Comparison of ENCODE assay signal across 8 cellular contexts in genomic region chr22:20703414-20703806, GRCh38.
DNase-seq lines count a peak whose midpoint lies in the region; ATAC-seq and TF ChIP-seq lines count a peak whose summit lies in the region.
"Not testable (repeated sequence)": the region's sequence is repeated elsewhere in the genome, so short reads cannot be mapped to it uniquely, and the experiment has no call there.

No MANE protein-coding gene starts in this region.

- not testable (repeated sequence) for H3K27me3 ChIP-seq in A673 (replicated peaks; ENCODE audit: insufficient read depth, low read depth, low read length, poor library complexity); brain microvascular endothelial cell (replicated peaks); right cardiac atrium (ENCODE audit: control insufficient read depth, insufficient read depth)

- TF ChIP-seq CTCF in A673 (conservative IDR thresholded peaks at IDR 0.05; ENCODE audit: low read depth, low read length); brain microvascular endothelial cell (IDR thresholded peaks at IDR 0.05; ENCODE audit: low read depth, low read length, missing control alignments); retinal pigment epithelial cell (conservative IDR thresholded peaks at IDR 0.05; ENCODE audit: low read depth, low read length): not testable (repeated sequence)

- in situ Hi-C loops in brain microvascular endothelial cell (cut with HindIII; ENCODE audit: low pct_ligation_motif_present, low sequenced_read_pairs), result not testable (repeated sequence)

- not testable (repeated sequence) for H3K27ac ChIP-seq in A673 (ENCODE audit: low read depth, low read length, poor library complexity, severe bottlenecking); brain microvascular endothelial cell; right cardiac atrium (ENCODE audit: low read length)

- POLR2A ChIA-PET in A673 (lab: Charles Lee; ENCODE audit: low non-redundant PET), result not testable (repeated sequence)

- H3K9me3 ChIP-seq in A673 (ENCODE audit: low read depth, low read length, poor library complexity, severe bottlenecking); right cardiac atrium (ENCODE audit: control insufficient read depth, low read length): not testable (repeated sequence)

- H3K36me3 ChIP-seq in A673 (ENCODE audit: insufficient read depth, low read length, poor library complexity, severe bottlenecking); brain microvascular endothelial cell (replicated peaks): not testable (repeated sequence)

- peak overlapping the region; percentile 46 for H3K4me3 ChIP-seq in A673 (ENCODE audit: low read depth, low read length, poor library complexity, severe bottlenecking)
- peak overlapping the region; percentile 17 for H3K4me3 ChIP-seq in brain microvascular endothelial cell (ENCODE audit: low read depth, low read length)
- peak overlapping the region; percentile 49 for H3K4me3 ChIP-seq in right cardiac atrium (ENCODE audit: low read length)
- H3K4me3 ChIP-seq in retinal pigment epithelial cell (ENCODE audit: low read length), result peak overlapping the region; percentile 28

- not testable (repeated sequence) for H3K4me1 ChIP-seq in A673 (ENCODE audit: insufficient read depth, low read length, poor library complexity, severe bottlenecking); right cardiac atrium (ENCODE audit: control insufficient read depth, insufficient read depth, low read length)

- CTCF ChIA-PET in A673 (lab: Charles Lee), result interaction anchor here (0.6 kb wide), 1 partner anchor 135 kb away, joined by 3 read pairs; no protein-coding TSS in a partner anchor

- WGBS in right cardiac atrium, result 2% methylated on average over 11 of the region's 25 CpGs

- ATAC-seq in GM19043 (IDR thresholded peaks at IDR 0.05; ENCODE audit: low read depth, unreplicated experiment) (peak; percentile 17), HG02588 (IDR thresholded peaks at IDR 0.05; ENCODE audit: unreplicated experiment) (peak; percentile 21), HG03442 (IDR thresholded peaks at IDR 0.05; ENCODE audit: unreplicated experiment) (peak; percentile 12), right cardiac atrium (peak; percentile 59 to 66)
- ATAC-seq in activated CD4-positive, CD25-positive, alpha-beta regulatory T cell treated with anti-CD3 and anti-CD28 coated beads, Interleukin-2, amount 50 U/mL, for 24 hours, result peak; percentile 29 to 30

- not testable (repeated sequence) for BruUV-seq in A673 (replicated peaks; lab: Mats Ljungman, UMichigan)

- intact Hi-C loops in A673 (cut with micrococcal nuclease; ENCODE audit: unreplicated experiment); right cardiac atrium (cut with DNase I): not testable (repeated sequence)

- not testable (repeated sequence) for DNase-seq in A673 (ENCODE audit: low spot score); brain microvascular endothelial cell; retinal pigment epithelial cell (ENCODE audit: low read depth)
- DNase-seq in right cardiac atrium, result peak in 2 of 3 donors; percentile 88 to 91

Comparison
In these comparisons a context has a peak if more than half of its experiments do, and no peak if none do; other contexts are left out.
1. ATAC-seq: peak in every context shown above with its lines; median percentile 62 in right cardiac atrium; 30 in activated CD4-positive, CD25-positive, alpha-beta regulatory T cell treated with anti-CD3 and anti-CD28 coated beads, Interleukin-2, amount 50 U/mL, for 24 hours; 21 in HG02588; 17 in GM19043; 12 in HG03442.